ENCODE assay signal across 9 cellular contexts in the genomic region with DNA sequence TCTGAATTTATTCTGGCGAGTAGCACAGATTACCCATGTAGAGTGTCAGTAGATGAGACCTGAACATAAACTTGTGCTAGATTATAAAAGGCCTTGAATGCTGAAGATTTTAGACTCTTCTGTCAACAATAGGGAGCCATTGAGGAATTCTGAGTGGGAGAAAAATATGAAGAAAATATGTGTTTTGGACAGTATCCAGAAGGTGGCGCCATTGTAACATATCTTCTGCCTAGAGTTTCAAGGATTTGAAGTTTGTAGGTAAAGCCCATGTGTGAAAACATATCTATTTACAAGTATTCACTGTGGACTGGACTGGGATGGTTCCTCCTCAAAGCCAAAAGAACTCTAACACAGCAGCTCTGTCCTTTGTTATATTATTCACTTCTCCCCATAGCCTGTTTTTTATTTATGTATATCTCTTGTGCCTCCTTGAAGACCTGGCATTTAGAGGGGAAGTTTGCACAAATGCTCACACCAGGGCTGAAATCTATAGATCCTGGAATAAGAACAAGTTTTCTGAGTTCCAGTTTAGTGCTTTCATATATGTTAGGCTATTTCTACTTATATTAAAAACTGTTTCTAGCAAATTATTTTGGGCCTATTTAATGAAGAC.
DNase-seq lines count a peak whose midpoint lies in the region; ATAC-seq, FAIRE-seq and TF ChIP-seq lines count a peak whose summit lies in the region.
"Had no signal": no experiment of that assay in that cellular context is flagged by ENCODE, and none has a peak within 500 bp of the region (broad histone marks: within the 10 kb centered on the region; RNA-seq: fewer than 3 reads in every experiment).

No MANE protein-coding gene starts in this region.

- peak; percentile 49 to 58 (median 54); a peak in 5 of 6 replicates for TF ChIP-seq CTCF in GM12878 (IDR thresholded peaks at IDR 0.05 in 2 of 3, conservative IDR thresholded peaks at IDR 0.05 in 1 of 3; ENCODE audit: control insufficient read depth in 2 of 3, extremely low read depth in 1 of 3, insufficient read depth in 1 of 3, low read depth in 3 of 3, low read length in 3 of 3)

- peak; percentile 57 for ATAC-seq in HG02642 (IDR thresholded peaks at IDR 0.05; ENCODE audit: poor library complexity, unreplicated experiment)
- peak; percentile 54; the same call in 2 of the 3 replicates for ATAC-seq in GM12878
- peak; percentile 63 for ATAC-seq in left lobe of liver
- ATAC-seq in GM18873 (IDR thresholded peaks at IDR 0.05; ENCODE audit: low FRiP score, unreplicated experiment), result no peak
- ATAC-seq in activated CD8-positive, alpha-beta memory T cell treated with anti-CD3 and anti-CD28 coated beads, Interleukin-2, amount 10 ng/mL, durations not matched to agents 7 days and 5 days, result no peak
- ATAC-seq in GM19324 (IDR thresholded peaks at IDR 0.05; ENCODE audit: low FRiP score, unreplicated experiment), result no peak

- H3K4me3 Mint-ChIP-seq in activated CD8-positive, alpha-beta memory T cell treated with anti-CD3 and anti-CD28 coated beads, Interleukin-2, amount 10 ng/mL, durations not matched to agents 7 days and 5 days, result no peak overlapping the region

- H3K27ac ChIP-seq in GM12878 (ENCODE audit: control insufficient read depth, insufficient read depth), result no peak overlapping the region

- H3K4me3 ChIP-seq in GM12878, result no peak overlapping the region
- H3K4me3 ChIP-seq: skin epidermis had no signal

- H4K20me1 ChIP-seq in GM12878 (ENCODE audit: control insufficient read depth, insufficient read depth), result no peaks in the 10 kb centered on the region; the same call in 1 of the 2 replicates

- CTCF ChIA-PET in GM12878 (lab: Yijun Ruan, JAX), result interaction anchor here (0.6 kb wide), 1 partner anchor 756 kb away, joined by 4 read pairs; no protein-coding TSS in a partner anchor
- CTCF ChIA-PET in activated CD8-positive, alpha-beta memory T cell treated with anti-CD3 and anti-CD28 coated beads, Interleukin-2, amount 10 ng/mL, durations not matched to agents 7 days and 5 days (lab: Charles Lee), result no interaction called here

- DNase-seq in G401 (ENCODE audit: low spot score) (peak; percentile 42), NCI-H446 treated with DMSO at 0.1 percent for 48 hours (lab: John Stamatoyannopoulos, UW) (peak; percentile 19), GM12878 (ENCODE audit: low read depth, low spot score) (no peak), left lobe of liver (ENCODE audit: low spot score) (no peak)
- no peak for DNase-seq in activated CD8-positive, alpha-beta memory T cell treated with anti-CD3 and anti-CD28 coated beads, Interleukin-2, amount 10 ng/mL, durations not matched to agents 7 days and 5 days

- SMC1A ChIA-PET in GM12878 (lab: Charles Lee; ENCODE audit: uncharacterized antibody, unreplicated experiment), result interaction anchor here (0.6 kb wide), 1 partner anchor 23 kb away, joined by 3 read pairs; no protein-coding TSS in a partner anchor

- H3K4me1 ChIP-seq in GM12878 (ENCODE audit: control insufficient read depth, insufficient read depth, low read length), result no peaks in the 10 kb centered on the region

- H3K27me3 ChIP-seq in GM12878 (replicated peaks in 1 of 2; ENCODE audit: control insufficient read depth in 2 of 2, insufficient read depth in 2 of 2, low read length in 1 of 2), result no peaks in the 10 kb centered on the region

- no peaks in the 10 kb centered on the region for H3K9me3 Mint-ChIP-seq in activated CD8-positive, alpha-beta memory T cell treated with anti-CD3 and anti-CD28 coated beads, Interleukin-2, amount 10 ng/mL, durations not matched to agents 7 days and 5 days (ENCODE audit: low read depth)

- in situ Hi-C loops in G401 (cut with HindIII; ENCODE audit: low sequenced_read_pairs), result no loop called here
- in situ Hi-C loops in GM12878 (cut with MboI), result no loop called here

- no peaks in the 10 kb centered on the region for H3K36me3 ChIP-seq in GM12878 (ENCODE audit: control insufficient read depth in 2 of 2, insufficient read depth in 2 of 2, low read length in 1 of 2)

- WGBS in GM12878 (ENCODE audit: insufficient coverage, insufficient replicate concordance, low lambda C conversion rate, missing lambda C conversion rate), result 14% methylated on average over 2 of the region's 2 CpGs

- POLR2A ChIA-PET in GM12878 (lab: Charles Lee), result no interaction called here

- no peaks in the 10 kb centered on the region for H3K79me2 ChIP-seq in GM12878 (ENCODE audit: control insufficient read depth, insufficient read depth, low read length)

- no peak for TF ChIP-seq POLR2A in GM12878 (IDR thresholded peaks at IDR 0.05; ENCODE audit: low read depth, low read length)

- H3K27me3 Mint-ChIP-seq in activated CD8-positive, alpha-beta memory T cell treated with anti-CD3 and anti-CD28 coated beads, Interleukin-2, amount 10 ng/mL, durations not matched to agents 7 days and 5 days, result peaks cover 11% of the 10 kb centered on the region

- no TSS peak for BruUV-seq in GM12878 (replicated peaks; lab: Mats Ljungman, UMichigan)

- no peak overlapping the region for H3K4me2 ChIP-seq in GM12878 (ENCODE audit: control insufficient read depth, insufficient read depth)

- intact Hi-C loops in GM12878 (cut with micrococcal nuclease; ENCODE audit: unreplicated experiment), result no loop called here

- H3K36me3 Mint-ChIP-seq in activated CD8-positive, alpha-beta memory T cell treated with anti-CD3 and anti-CD28 coated beads, Interleukin-2, amount 10 ng/mL, durations not matched to agents 7 days and 5 days, result no peaks in the 10 kb centered on the region

- RAD21 ChIA-PET in GM12878 (lab: Charles Lee; ENCODE audit: unreplicated experiment), result no interaction called here

- H3K9ac ChIP-seq in GM12878 (ENCODE audit: control insufficient read depth, insufficient read depth, low read length), result no peak overlapping the region

- TF ChIP-seq EP300 in GM12878 (IDR thresholded peaks at IDR 0.05; ENCODE audit: borderline replicate concordance in 1 of 2, control insufficient read depth in 1 of 2, low read depth in 2 of 2, low read length in 2 of 2), result no peak

- FAIRE-seq in GM12878 (lab: Jason Lieb, UNC), result no peak

- H3K27ac Mint-ChIP-seq in activated CD8-positive, alpha-beta memory T cell treated with anti-CD3 and anti-CD28 coated beads, Interleukin-2, amount 10 ng/mL, durations not matched to agents 7 days and 5 days, result no peak overlapping the region

- no peaks in the 10 kb centered on the region for H3K9me3 ChIP-seq in GM12878 (replicated peaks; ENCODE audit: control insufficient read depth, insufficient read depth, low read length)

- H2AFZ ChIP-seq in GM12878 (ENCODE audit: control insufficient read depth, low read depth, low read length), result no peak overlapping the region

- no peaks in the 10 kb centered on the region for H3K4me1 Mint-ChIP-seq in activated CD8-positive, alpha-beta memory T cell treated with anti-CD3 and anti-CD28 coated beads, Interleukin-2, amount 10 ng/mL, durations not matched to agents 7 days and 5 days

- peak; percentile 51 for TF ChIP-seq RAD21 in GM12878 (IDR thresholded peaks at IDR 0.05; ENCODE audit: insufficient read depth, low read depth, low read length)

TF ChIP-seq in GM12878, 131 proteins besides CTCF, POLR2A, EP300 and RAD21:
- TF ChIP-seq ZNF384 (IDR thresholded peaks at IDR 0.05; ENCODE audit: borderline replicate concordance, low read depth, low read length) (no peak), POLR2AphosphoS5 (IDR thresholded peaks at IDR 0.05; ENCODE audit: low read length) (no peak), ETV6 (conservative IDR thresholded peaks at IDR 0.05 in 1 of 2, IDR thresholded peaks at IDR 0.05 in 1 of 2; ENCODE audit: borderline replicate concordance in 1 of 2, low read depth in 1 of 2) (no peak)
- TF ChIP-seq, protein P1, sequence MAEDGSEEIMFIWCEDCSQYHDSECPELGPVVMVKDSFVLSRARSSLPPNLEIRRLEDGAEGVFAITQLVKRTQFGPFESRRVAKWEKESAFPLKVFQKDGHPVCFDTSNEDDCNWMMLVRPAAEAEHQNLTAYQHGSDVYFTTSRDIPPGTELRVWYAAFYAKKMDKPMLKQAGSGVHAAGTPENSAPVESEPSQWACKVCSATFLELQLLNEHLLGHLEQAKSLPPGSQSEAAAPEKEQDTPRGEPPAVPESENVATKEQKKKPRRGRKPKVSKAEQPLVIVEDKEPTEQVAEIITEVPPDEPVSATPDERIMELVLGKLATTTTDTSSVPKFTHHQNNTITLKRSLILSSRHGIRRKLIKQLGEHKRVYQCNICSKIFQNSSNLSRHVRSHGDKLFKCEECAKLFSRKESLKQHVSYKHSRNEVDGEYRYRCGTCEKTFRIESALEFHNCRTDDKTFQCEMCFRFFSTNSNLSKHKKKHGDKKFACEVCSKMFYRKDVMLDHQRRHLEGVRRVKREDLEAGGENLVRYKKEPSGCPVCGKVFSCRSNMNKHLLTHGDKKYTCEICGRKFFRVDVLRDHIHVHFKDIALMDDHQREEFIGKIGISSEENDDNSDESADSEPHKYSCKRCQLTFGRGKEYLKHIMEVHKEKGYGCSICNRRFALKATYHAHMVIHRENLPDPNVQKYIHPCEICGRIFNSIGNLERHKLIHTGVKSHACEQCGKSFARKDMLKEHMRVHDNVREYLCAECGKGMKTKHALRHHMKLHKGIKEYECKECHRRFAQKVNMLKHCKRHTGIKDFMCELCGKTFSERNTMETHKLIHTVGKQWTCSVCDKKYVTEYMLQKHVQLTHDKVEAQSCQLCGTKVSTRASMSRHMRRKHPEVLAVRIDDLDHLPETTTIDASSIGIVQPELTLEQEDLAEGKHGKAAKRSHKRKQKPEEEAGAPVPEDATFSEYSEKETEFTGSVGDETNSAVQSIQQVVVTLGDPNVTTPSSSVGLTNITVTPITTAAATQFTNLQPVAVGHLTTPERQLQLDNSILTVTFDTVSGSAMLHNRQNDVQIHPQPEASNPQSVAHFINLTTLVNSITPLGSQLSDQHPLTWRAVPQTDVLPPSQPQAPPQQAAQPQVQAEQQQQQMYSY (CRISPR knock-in tag; IDR thresholded peaks at IDR 0.05), result no peak

Comparison
In these comparisons a context has a peak if more than half of its experiments do, and no peak if none do; other contexts are left out.
1. DNase-seq: peak in G401 (single experiment) and NCI-H446 treated with DMSO at 0.1 percent for 48 hours (single experiment); none in GM12878 (single experiment), left lobe of liver (single experiment) and activated CD8-positive, alpha-beta memory T cell treated with anti-CD3 and anti-CD28 coated beads, Interleukin-2, amount 10 ng/mL, durations not matched to agents 7 days and 5 days (single experiment).
2. ATAC-seq: peak in HG02642 (single experiment), GM12878 (single experiment) and left lobe of liver (single experiment); none in GM18873 (single experiment), activated CD8-positive, alpha-beta memory T cell treated with anti-CD3 and anti-CD28 coated beads, Interleukin-2, amount 10 ng/mL, durations not matched to agents 7 days and 5 days (single experiment) and GM19324 (single experiment).